Comparison of ENCODE assay signal across 21 cellular contexts in the genomic region with DNA sequence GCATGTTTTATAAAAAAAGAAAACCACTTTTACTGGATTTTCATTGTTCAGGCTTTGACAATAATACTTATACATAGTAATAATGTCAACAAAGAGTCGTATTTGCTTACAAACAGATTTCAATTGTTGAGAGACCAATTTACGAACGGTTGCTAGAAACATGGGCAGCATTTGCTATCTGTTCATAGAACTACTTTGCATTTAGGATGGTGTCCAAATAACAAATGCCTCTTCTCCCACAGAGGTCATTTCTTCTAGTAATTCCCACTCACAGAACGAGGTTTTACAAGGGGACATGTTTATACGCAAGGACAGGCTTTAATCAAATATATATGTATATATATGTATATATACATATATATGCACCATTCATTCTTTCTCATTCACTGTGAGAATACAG.
"Had no signal": no experiment of that assay in that cellular context is flagged by ENCODE, and none has a peak within 500 bp of the region (broad histone marks: within the 10 kb centered on the region; RNA-seq: fewer than 3 reads in every experiment).

No MANE protein-coding gene starts in this region.

- ATAC-seq: activated CD8-positive, alpha-beta T cell treated with anti-CD3 and anti-CD28 coated beads, Interleukin-2, amount 10 ng/mL, durations not matched to agents 7 days and 5 days; body of pancreas; lower lobe of right lung had no signal

- H3K4me1 ChIP-seq: body of pancreas, stomach had no signal

- H3K4me3 Mint-ChIP-seq: activated B cell treated with CpG ODN at 0.5 μM for 24 hours; activated CD4-positive, alpha-beta T cell treated with anti-CD3 and anti-CD28 coated beads, Interleukin-2, amount 10 ng/mL, durations not matched to agents 24 days and 14 days; activated CD8-positive, alpha-beta T cell treated with anti-CD3 and anti-CD28 coated beads, Interleukin-2, amount 10 ng/mL, durations not matched to agents 7 days and 5 days; activated naive CD8-positive, alpha-beta T cell; central memory CD8-positive, alpha-beta T cell had no signal

- H3K36me3 ChIP-seq: esophagus muscularis mucosa, lower lobe of right lung, stomach, upper lobe of left lung had no signal

- H3K4me3 ChIP-seq: body of pancreas, esophagus muscularis mucosa, lower lobe of right lung, stomach, testis, upper lobe of left lung had no signal

- H3K27ac Mint-ChIP-seq: activated B cell treated with CpG ODN at 0.5 μM for 24 hours; activated CD4-positive, alpha-beta T cell treated with anti-CD3 and anti-CD28 coated beads, Interleukin-2, amount 10 ng/mL, durations not matched to agents 24 days and 14 days; activated CD8-positive, alpha-beta T cell treated with anti-CD3 and anti-CD28 coated beads, Interleukin-2, amount 10 ng/mL, durations not matched to agents 7 days and 5 days; activated naive CD8-positive, alpha-beta T cell had no signal

- DNase-seq: activated B cell treated with CpG ODN at 0.5 μM for 24 hours; activated CD4-positive, alpha-beta T cell treated with anti-CD3 and anti-CD28 coated beads, Interleukin-2, amount 10 ng/mL, durations not matched to agents 24 days and 14 days; activated CD8-positive, alpha-beta memory T cell treated with anti-CD3 and anti-CD28 coated beads, Interleukin-2, amount 50 U/mL, for 4 hours; activated CD8-positive, alpha-beta T cell treated with anti-CD3 and anti-CD28 coated beads, Interleukin-2, amount 10 ng/mL, durations not matched to agents 7 days and 5 days; activated gamma-delta T cell; activated T-cell treated with anti-CD3 and anti-CD28 coated beads, Interleukin-2, amount 50 U/mL, for 48 hours; amniotic stem cell; body of pancreas; effector CD4-positive, alpha-beta T cell; kidney glomerular epithelial cell; lower lobe of right lung; midbrain; stimulated activated CD4-positive, alpha-beta T cell treated with anti-CD3 and anti-CD28 coated beads, Interleukin-12 subunit alpha, Interleukin-12 subunit beta, amount 100 ng/mL, for 4 hours; stimulated activated CD4-positive, alpha-beta T cell treated with anti-CD3 and anti-CD28 coated beads, Interleukin-2, amount 100 ng/mL, for 24 hours; stomach; testis; upper lobe of left lung had no signal

- H3K27me3 ChIP-seq: body of pancreas, esophagus muscularis mucosa, stomach, testis, upper lobe of left lung had no signal

- H3K27ac ChIP-seq: body of pancreas, esophagus muscularis mucosa, lower lobe of right lung, parathyroid adenoma, stomach, testis had no signal

- H3K9me3 ChIP-seq: body of pancreas, esophagus muscularis mucosa, lower lobe of right lung, stomach, testis, upper lobe of left lung had no signal

- H3K9me3 Mint-ChIP-seq: activated B cell treated with CpG ODN at 0.5 μM for 24 hours; activated CD4-positive, alpha-beta T cell treated with anti-CD3 and anti-CD28 coated beads, Interleukin-2, amount 10 ng/mL, durations not matched to agents 24 days and 14 days; central memory CD8-positive, alpha-beta T cell had no signal

- H3K4me1 Mint-ChIP-seq: activated B cell treated with CpG ODN at 0.5 μM for 24 hours; activated CD4-positive, alpha-beta T cell treated with anti-CD3 and anti-CD28 coated beads, Interleukin-2, amount 10 ng/mL, durations not matched to agents 24 days and 14 days; central memory CD8-positive, alpha-beta T cell had no signal
